In the genomic region with DNA sequence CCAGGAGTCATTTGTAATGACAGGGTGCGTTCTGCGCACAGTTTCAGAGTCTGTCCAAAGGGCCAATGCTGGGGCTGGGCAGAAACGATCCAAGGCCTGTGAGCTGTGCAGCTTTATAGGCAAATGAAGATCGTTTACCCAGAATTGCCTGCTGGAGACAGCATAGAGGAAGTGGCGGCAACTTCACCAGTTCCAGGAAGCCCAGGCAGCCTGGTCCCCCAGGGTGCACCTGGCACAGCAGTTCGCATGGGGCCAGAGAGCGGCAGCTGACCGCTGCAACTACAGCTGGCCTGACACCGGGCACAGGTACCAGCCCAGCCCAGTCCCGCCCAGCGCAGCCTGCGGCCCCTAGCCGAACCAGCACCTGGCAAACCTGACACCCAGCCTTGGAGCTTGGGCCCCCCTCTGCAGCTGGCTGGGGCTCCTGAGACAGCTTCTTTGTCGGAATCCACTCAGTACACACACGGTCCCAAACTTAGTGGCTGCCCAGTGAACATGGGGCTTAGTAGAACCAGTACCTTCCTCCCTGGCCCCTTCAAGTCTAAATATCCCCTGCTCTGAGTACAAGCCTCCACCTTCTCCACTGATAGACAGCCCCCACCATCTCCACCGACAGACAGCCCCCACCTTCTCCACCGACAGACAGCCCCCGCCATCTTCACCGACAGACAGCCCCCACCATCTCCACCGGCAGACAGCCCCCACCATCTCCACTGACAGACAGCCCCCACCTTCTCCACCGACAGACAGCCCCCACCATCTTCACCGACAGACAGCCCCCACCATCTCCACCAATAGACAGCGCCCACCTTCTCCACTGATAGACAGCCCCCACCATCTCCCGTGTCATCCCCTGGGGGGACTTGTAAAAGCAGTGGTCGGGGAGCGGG, we compare ENCODE assay signal across 8 cellular contexts.
DNase-seq lines count a peak whose midpoint lies in the region; ATAC-seq and TF ChIP-seq lines count a peak whose summit lies in the region.
"Not testable (repeated sequence)": the region's sequence is repeated elsewhere in the genome, so short reads cannot be mapped to it uniquely, and the experiment has no call there.

No MANE protein-coding gene starts in this region.

- peak overlapping the region; percentile 75 to 89 (median 82) for H3K4me3 Mint-ChIP-seq in naive B cell
- peak overlapping the region; percentile 76 for H3K4me3 Mint-ChIP-seq in stimulated activated naive CD8-positive, alpha-beta T cell treated with anti-CD3 and anti-CD28 coated beads, Interleukin-15, Interleukin-2, amounts not matched to agents 100 ng/mL and 50 ng/mL, for 24 hours

- TF ChIP-seq CTCF in GM10248 (IDR thresholded peaks at IDR 0.05; ENCODE audit: control extremely low read depth, extremely low read depth, low read depth, missing control alignments); coronary artery (IDR thresholded peaks at IDR 0.05): not testable (repeated sequence)

- CTCF ChIA-PET in GM10248 (lab: Yijun Ruan, JAX) = not testable (repeated sequence)

- DNase-seq in GM10248 (ENCODE audit: extremely low spot score) = peak; percentile 21
- DNase-seq in KG1 (lab: John Stamatoyannopoulos, UW) = peak; percentile 38
- DNase-seq in SHP77 (lab: John Stamatoyannopoulos, UW) = peak; percentile 57 to 72
- DNase-seq in activated CD8-positive, alpha-beta memory T cell treated with anti-CD3 and anti-CD28 coated beads for 24 hours = peak; percentile 75
- not testable (repeated sequence) for DNase-seq in coronary artery (ENCODE audit: low spot score)
- peak; percentile 58 for DNase-seq in naive B cell

- peak overlapping the region; percentile 38 to 82 (median 54) for H3K27ac Mint-ChIP-seq in naive B cell
- H3K27ac Mint-ChIP-seq in stimulated activated naive CD8-positive, alpha-beta T cell treated with anti-CD3 and anti-CD28 coated beads, Interleukin-15, Interleukin-2, amounts not matched to agents 100 ng/mL and 50 ng/mL, for 24 hours = peak overlapping the region; percentile 83

- not testable (repeated sequence) for H3K27ac ChIP-seq in coronary artery

- peaks cover 14 to 29% (median 24%) of the 10 kb centered on the region in 3 donors for H3K4me1 Mint-ChIP-seq in naive B cell
- peaks cover 66% of the 10 kb centered on the region for H3K4me1 Mint-ChIP-seq in stimulated activated naive CD8-positive, alpha-beta T cell treated with anti-CD3 and anti-CD28 coated beads, Interleukin-15, Interleukin-2, amounts not matched to agents 100 ng/mL and 50 ng/mL, for 24 hours (ENCODE audit: low read depth)

- not testable (repeated sequence) for H3K9me3 Mint-ChIP-seq in naive B cell; stimulated activated naive CD8-positive, alpha-beta T cell treated with anti-CD3 and anti-CD28 coated beads, Interleukin-15, Interleukin-2, amounts not matched to agents 100 ng/mL and 50 ng/mL, for 24 hours

- peak overlapping the region; percentile 12 for H3K4me3 ChIP-seq in coronary artery

- H3K36me3 Mint-ChIP-seq in naive B cell = not testable (repeated sequence)
- H3K36me3 Mint-ChIP-seq in stimulated activated naive CD8-positive, alpha-beta T cell treated with anti-CD3 and anti-CD28 coated beads, Interleukin-15, Interleukin-2, amounts not matched to agents 100 ng/mL and 50 ng/mL, for 24 hours (ENCODE audit: low read depth) = peaks cover 12% of the 10 kb centered on the region

- not testable (repeated sequence) for H3K27me3 Mint-ChIP-seq in naive B cell; stimulated activated naive CD8-positive, alpha-beta T cell treated with anti-CD3 and anti-CD28 coated beads, Interleukin-15, Interleukin-2, amounts not matched to agents 100 ng/mL and 50 ng/mL, for 24 hours

- ATAC-seq in GM21447 (IDR thresholded peaks at IDR 0.05; ENCODE audit: unreplicated experiment) (peak; percentile 41), naive B cell (ENCODE audit: low read depth in 2 of 2) (peak; percentile 68 to 76)

- POLR2A ChIA-PET in GM10248 (lab: Yijun Ruan, JAX) = not testable (repeated sequence)
